ENCODE assay signal across 21 cellular contexts in the genomic region with DNA sequence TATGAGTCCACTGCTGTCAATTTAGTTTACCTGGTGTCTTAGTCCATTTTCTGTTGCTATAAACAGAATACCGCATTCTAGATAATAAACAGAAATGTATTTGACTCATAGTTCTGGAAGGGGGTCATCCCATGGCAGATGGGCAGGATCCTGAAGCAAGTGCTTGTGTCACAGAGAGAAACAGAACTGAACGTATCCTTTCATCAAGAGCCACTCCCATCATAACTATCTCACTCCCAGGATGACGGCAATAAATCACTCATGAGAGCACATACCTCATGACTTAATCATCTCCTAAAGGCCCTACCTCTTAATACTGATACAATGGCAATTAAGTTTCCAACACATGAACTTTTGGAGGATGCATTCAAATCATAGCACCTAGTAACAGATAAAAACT.
DNase-seq lines count a peak whose midpoint lies in the region; ATAC-seq and TF ChIP-seq lines count a peak whose summit lies in the region.
"Had no signal": no experiment of that assay in that cellular context is flagged by ENCODE, and none has a peak within 500 bp of the region (broad histone marks: within the 10 kb centered on the region; RNA-seq: fewer than 3 reads in every experiment).

No MANE protein-coding gene starts in this region.

- no peak overlapping the region for H3K27ac Mint-ChIP-seq in H9
- H3K27ac Mint-ChIP-seq: CD8-positive, alpha-beta memory T cell; dendritic cell treated with granulocyte-macrophage colony-stimulating factor and Interleukin-4, amounts not matched to agents 40 ng/mL and 50 ng/mL, for 4 days; T-helper 1 cell treated with Interleukin-12 subunit alpha and Interleukin-12 subunit beta and Interleukin-4 antibody, amounts not matched to agents 30 μg/mL and 1 μg/mL, for 36 hours had no signal

- no peaks in the 10 kb centered on the region for H3K4me1 ChIP-seq in HEK293 (ENCODE audit: control insufficient read depth, insufficient read depth, low read length)
- H3K4me1 ChIP-seq in PC-3 (ENCODE audit: insufficient read depth, low read length) = 0 out of 2 replicates have a peak, but pooled peaks cover 7% of the 10 kb centered on the region
- no peaks in the 10 kb centered on the region for H3K4me1 ChIP-seq in HAP-1
- H3K4me1 ChIP-seq in H9 (ENCODE audit: insufficient read depth, low read length) = no peaks in the 10 kb centered on the region
- H3K4me1 ChIP-seq: left ventricle myocardium inferior, parathyroid adenoma, upper lobe of right lung had no signal

- H3K79me2 ChIP-seq in PC-3 (ENCODE audit: low read length) (no peaks in the 10 kb centered on the region), H9 (ENCODE audit: insufficient read depth, low read length) (no peaks in the 10 kb centered on the region)
- H3K79me2 ChIP-seq: parathyroid adenoma had no signal

- intact Hi-C loops in PC-3 (cut with micrococcal nuclease) = no loop called here

- H3K4me2 ChIP-seq in PC-3 (ENCODE audit: low read length) (no peak overlapping the region), H9 (ENCODE audit: insufficient read depth, insufficient read length, low read length) (no peak overlapping the region)

- H3K36me3 ChIP-seq in HEK293 (ENCODE audit: control insufficient read depth in 2 of 2, insufficient read depth in 1 of 2, low read length in 2 of 2) (no peaks in the 10 kb centered on the region), PC-3 (ENCODE audit: low read depth, low read length) (no peaks in the 10 kb centered on the region), HAP-1 (replicated peaks) (no peaks in the 10 kb centered on the region)
- H3K36me3 ChIP-seq: left ventricle myocardium inferior, upper lobe of right lung had no signal

- no peak overlapping the region for H2BK12ac ChIP-seq in H9 (ENCODE audit: insufficient read length, low read depth, low read length)

- no peak overlapping the region for H3K4me3 Mint-ChIP-seq in H9
- H3K4me3 Mint-ChIP-seq: CD8-positive, alpha-beta memory T cell; dendritic cell treated with granulocyte-macrophage colony-stimulating factor and Interleukin-4, amounts not matched to agents 40 ng/mL and 50 ng/mL, for 4 days; T-helper 1 cell treated with Interleukin-12 subunit alpha and Interleukin-12 subunit beta and Interleukin-4 antibody, amounts not matched to agents 30 μg/mL and 1 μg/mL, for 36 hours had no signal

- H2BK120ac ChIP-seq in H9 (ENCODE audit: low read depth, low read length, poor library complexity, severe bottlenecking) = no peak overlapping the region

- H3T11ph ChIP-seq in H9 (ENCODE audit: low read length) = no peak overlapping the region

- no peak overlapping the region for H2AK5ac ChIP-seq in H9 (ENCODE audit: insufficient read length, low read length)

- no peak for TF ChIP-seq CTCF in HEK293 (tag by site-specific recombination; IDR thresholded peaks at IDR 0.05)
- TF ChIP-seq CTCF in PC-3 (conservative IDR thresholded peaks at IDR 0.05; ENCODE audit: low read depth, low read length) = no peak
- no peak for TF ChIP-seq CTCF in H9 (conservative IDR thresholded peaks at IDR 0.05)

- H3K23me2 ChIP-seq in H9 (ENCODE audit: insufficient read length, low read depth, low read length, poor library complexity, severe bottlenecking) = no peaks in the 10 kb centered on the region

- H3K23ac ChIP-seq in H9 (ENCODE audit: insufficient read length, low read depth, low read length) = no peak overlapping the region

- H3K9me3 ChIP-seq in HEK293 (ENCODE audit: control insufficient read depth, insufficient read depth, low read depth, low read length) (no peaks in the 10 kb centered on the region), PC-3 (ENCODE audit: low read length) (no peaks in the 10 kb centered on the region), HAP-1 (no peaks in the 10 kb centered on the region), H9 (ENCODE audit: control insufficient read depth, low read depth, low read length) (no peaks in the 10 kb centered on the region)
- H3K9me3 ChIP-seq: left ventricle myocardium inferior, upper lobe of right lung had no signal

- no peak overlapping the region for H4K8ac ChIP-seq in H9 (replicated peaks; ENCODE audit: insufficient read length, low read depth, low read length)

- peak; percentile 88 for DNase-seq in A172 (ENCODE audit: low spot score)
- peak; percentile 68 for DNase-seq in PC-3
- no peak for DNase-seq in HAP-1 (ENCODE audit: low spot score in 2 of 2)
- DNase-seq in activated CD4-positive, alpha-beta T cell treated with anti-CD3 and anti-CD28 coated beads for 48 hours = no peak
- no peak for DNase-seq in GDM1 (lab: John Stamatoyannopoulos, UW)
- no peak for DNase-seq in H9
- DNase-seq: ACHN; activated CD8-positive, alpha-beta memory T cell treated with anti-CD3 and anti-CD28 coated beads, Interleukin-2, amount 50 U/mL, for 4 hours; CD8-positive, alpha-beta memory T cell; left ventricle myocardium inferior; NCI-H1436 treated with DMSO at 0.1 percent for 48 hours; NCI-H526; RPMI8226; stimulated activated naive CD8-positive, alpha-beta T cell treated with anti-CD3 and anti-CD28 coated beads, Interleukin-15, Interleukin-2, amounts not matched to agents 100 U/mL and 50 U/mL, for 24 hours; upper lobe of right lung had no signal

- no peaks in the 10 kb centered on the region for H3K4me1 Mint-ChIP-seq in H9

- no peak overlapping the region for H3K27ac ChIP-seq in HEK293 (ENCODE audit: extremely low read depth, low read depth, low read length)
- H3K27ac ChIP-seq in PC-3 (ENCODE audit: low read length) = no peak overlapping the region
- no peak overlapping the region for H3K27ac ChIP-seq in H9 (ENCODE audit: insufficient read length, low read depth, low read length)
- H3K27ac ChIP-seq: left ventricle myocardium inferior, parathyroid adenoma, upper lobe of right lung had no signal

- in situ Hi-C loops in HAP-1 (cut with MboI; ENCODE audit: low sequenced_read_pairs) = no loop called here

- no TSS peak for BruUV-seq in PC-3 (replicated peaks; lab: Mats Ljungman, UMichigan)

- no CpG with 5 or more reads among the region's 3 CpGs for WGBS in H9 (ENCODE audit: extremely low coverage, insufficient read length, low lambda C conversion rate)

- H3K18ac ChIP-seq in H9 (ENCODE audit: insufficient read length, low read depth, low read length) = no peak overlapping the region

- no peaks in the 10 kb centered on the region for H3F3A ChIP-seq in PC-3 (ENCODE audit: low read length, unreplicated experiment)

- CTCF ChIA-PET in HEK293 (lab: Yijun Ruan, JAX) = interaction anchor here (0.5 kb wide), 1 partner anchor 285 kb away, joined by 4 read pairs; no protein-coding TSS in a partner anchor
- CTCF ChIA-PET in PC-3 (lab: Charles Lee) = no interaction called here

- H2AFZ ChIP-seq in PC-3 (ENCODE audit: low read length) (no peak overlapping the region), H9 (ENCODE audit: low read length) (no peak overlapping the region)
- H2AFZ ChIP-seq: parathyroid adenoma had no signal

- no peaks in the 10 kb centered on the region; the same call in 1 of the 2 replicates for H3K27me3 Mint-ChIP-seq in H9 (ENCODE audit: low read depth)
- H3K27me3 Mint-ChIP-seq: CD8-positive, alpha-beta memory T cell; dendritic cell treated with granulocyte-macrophage colony-stimulating factor and Interleukin-4, amounts not matched to agents 40 ng/mL and 50 ng/mL, for 4 days had no signal

- no peak overlapping the region for H3K4ac ChIP-seq in H9 (ENCODE audit: low read depth, low read length)

- POLR2A ChIA-PET in HEK293 (lab: Yijun Ruan, JAX) = no interaction called here
- POLR2A ChIA-PET in PC-3 (lab: Charles Lee; ENCODE audit: unreplicated experiment) = no interaction called here

- no peak overlapping the region for H3K4me3 ChIP-seq in HEK293 (ENCODE audit: low read depth, low read length)
- no peak overlapping the region for H3K4me3 ChIP-seq in PC-3 (ENCODE audit: low read length)
- H3K4me3 ChIP-seq in HAP-1 = no peak overlapping the region
- H3K4me3 ChIP-seq: left ventricle myocardium inferior, upper lobe of right lung had no signal

- H3K79me1 ChIP-seq in H9 (ENCODE audit: insufficient read depth, low read depth, low read length, poor library complexity, severe bottlenecking) = no peaks in the 10 kb centered on the region

- H4K20me1 ChIP-seq in PC-3 (ENCODE audit: low read length) = no peaks in the 10 kb centered on the region
- no peaks in the 10 kb centered on the region for H4K20me1 ChIP-seq in H9 (ENCODE audit: control insufficient read depth, insufficient read depth, insufficient read length)

- no peak overlapping the region for H4K91ac ChIP-seq in H9 (ENCODE audit: insufficient read length, low read depth, low read length)

- ATAC-seq in PC-3 (peak; percentile 92), esophagus mucosa (peak; percentile 69)
- ATAC-seq: activated CD4-positive, CD25-positive, alpha-beta regulatory T cell treated with anti-CD3 and anti-CD28 coated beads, Interleukin-2, amount 50 U/mL, for 24 hours; stimulated activated naive CD8-positive, alpha-beta T cell treated with anti-CD3 and anti-CD28 coated beads, Interleukin-15, Interleukin-2, amounts not matched to agents 100 U/mL and 50 U/mL, for 24 hours; upper lobe of right lung had no signal

- no peak overlapping the region for H2BK5ac ChIP-seq in H9 (ENCODE audit: insufficient read length, low read length)

- no peak overlapping the region for H3K56ac ChIP-seq in H9 (ENCODE audit: insufficient read length, low read depth, low read length)

- no peaks in the 10 kb centered on the region for H3K36me3 Mint-ChIP-seq in H9 (ENCODE audit: insufficient read depth in 1 of 3, low read depth in 3 of 3)

- no peak overlapping the region for H2BK20ac ChIP-seq in H9 (ENCODE audit: low read depth, low read length, poor library complexity, severe bottlenecking)

- H4K5ac ChIP-seq in H9 (ENCODE audit: insufficient read length, low read depth, low read length) = no peak overlapping the region

- H3K9me3 Mint-ChIP-seq in H9 = no peaks in the 10 kb centered on the region
- H3K9me3 Mint-ChIP-seq: CD8-positive, alpha-beta memory T cell had no signal

- no peak overlapping the region for H3K9ac ChIP-seq in PC-3 (ENCODE audit: low read length)
- no peak overlapping the region for H3K9ac ChIP-seq in H9 (ENCODE audit: extremely low read depth, insufficient read length, low read length)
- H3K9ac ChIP-seq: parathyroid adenoma had no signal

- H3K14ac ChIP-seq in H9 (ENCODE audit: insufficient read depth, low read length) = no peak overlapping the region

- peaks cover 20% of the 10 kb centered on the region; the same call in 1 of the 2 replicates for H3K27me3 ChIP-seq in PC-3 (ENCODE audit: low read length)
- no peaks in the 10 kb centered on the region for H3K27me3 ChIP-seq in HAP-1 (ENCODE audit: low read depth)
- H3K27me3 ChIP-seq in H9 (ENCODE audit: insufficient read depth, low read length) = no peaks in the 10 kb centered on the region
- H3K27me3 ChIP-seq: upper lobe of right lung had no signal

- H3K9me2 ChIP-seq in PC-3 (replicated peaks; ENCODE audit: low read length) = no peaks in the 10 kb centered on the region

- H2BK15ac ChIP-seq in H9 (ENCODE audit: low read depth, low read length) = no peak overlapping the region

TF ChIP-seq in HEK293, 187 proteins besides CTCF, POLR2A, EP300 and RAD21 (continues in another document):
- TF ChIP-seq ZNF529 (tag by site-specific recombination; IDR thresholded peaks at IDR 0.05; ENCODE audit: insufficient replicate concordance) (no peak), GFI1B (tag by site-specific recombination; IDR thresholded peaks at IDR 0.05) (no peak), ZNF624 (tag by site-specific recombination; IDR thresholded peaks at IDR 0.05) (no peak), SP7 (tag by site-specific recombination; IDR thresholded peaks at IDR 0.05) (peak; percentile 56), MEIS1 (CRISPR knock-in tag; IDR thresholded peaks at IDR 0.05; ENCODE audit: borderline replicate concordance) (peak; percentile 89)

Comparison
In these comparisons a context has a peak if more than half of its experiments do, and no peak if none do; other contexts are left out.
1. DNase-seq: peak in A172 (single experiment) and PC-3 (single experiment); none in HAP-1 (0 of 2), activated CD4-positive, alpha-beta T cell treated with anti-CD3 and anti-CD28 coated beads for 48 hours (single experiment), GDM1 (single experiment) and H9 (single experiment).